In the genomic region with DNA sequence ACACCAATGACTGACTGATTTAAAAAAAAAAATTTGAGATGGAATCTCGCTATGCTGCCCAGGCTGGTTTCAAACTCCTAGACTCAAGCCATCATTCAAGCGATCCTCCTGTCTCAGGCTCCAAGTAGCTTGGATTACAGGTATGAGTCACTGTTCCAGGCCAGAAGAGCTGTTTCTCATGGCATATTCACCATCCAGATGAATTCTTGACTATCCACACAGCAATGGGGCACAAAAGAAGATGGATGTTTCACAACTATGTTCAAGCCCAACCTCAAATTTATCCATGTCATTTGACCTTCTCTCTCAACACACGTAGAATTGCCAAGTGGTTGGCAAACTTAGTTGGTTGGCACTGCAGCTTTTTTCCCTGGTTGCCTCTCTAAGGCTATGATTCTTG, we compare ENCODE assay signal across 2 cellular contexts.
A peak's percentile ranks its signal among the peaks of the same experiment; 100 is the strongest.
TF ChIP-seq lines count a peak whose summit lies in the region.

No MANE protein-coding gene starts in this region.

TF ChIP-seq in SK-N-SH, 30 proteins besides CTCF, POLR2A, EP300 and RAD21 (continued from another document):
- TF ChIP-seq, protein P1, sequence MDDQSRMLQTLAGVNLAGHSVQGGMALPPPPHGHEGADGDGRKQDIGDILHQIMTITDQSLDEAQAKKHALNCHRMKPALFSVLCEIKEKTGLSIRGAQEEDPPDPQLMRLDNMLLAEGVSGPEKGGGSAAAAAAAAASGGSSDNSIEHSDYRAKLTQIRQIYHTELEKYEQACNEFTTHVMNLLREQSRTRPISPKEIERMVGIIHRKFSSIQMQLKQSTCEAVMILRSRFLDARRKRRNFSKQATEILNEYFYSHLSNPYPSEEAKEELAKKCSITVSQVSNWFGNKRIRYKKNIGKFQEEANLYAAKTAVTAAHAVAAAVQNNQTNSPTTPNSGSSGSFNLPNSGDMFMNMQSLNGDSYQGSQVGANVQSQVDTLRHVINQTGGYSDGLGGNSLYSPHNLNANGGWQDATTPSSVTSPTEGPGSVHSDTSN (IDR thresholded peaks at IDR 0.05) = peak; percentile 61
- peak; percentile 39 for TF ChIP-seq JUND (IDR thresholded peaks at IDR 0.05)

TF ChIP-seq in SK-N-SH treated with all-trans-retinoic acid at 6 μM for 48 hours, 23 proteins besides CTCF, POLR2A, EP300 and RAD21:
- TF ChIP-seq, protein P2, sequence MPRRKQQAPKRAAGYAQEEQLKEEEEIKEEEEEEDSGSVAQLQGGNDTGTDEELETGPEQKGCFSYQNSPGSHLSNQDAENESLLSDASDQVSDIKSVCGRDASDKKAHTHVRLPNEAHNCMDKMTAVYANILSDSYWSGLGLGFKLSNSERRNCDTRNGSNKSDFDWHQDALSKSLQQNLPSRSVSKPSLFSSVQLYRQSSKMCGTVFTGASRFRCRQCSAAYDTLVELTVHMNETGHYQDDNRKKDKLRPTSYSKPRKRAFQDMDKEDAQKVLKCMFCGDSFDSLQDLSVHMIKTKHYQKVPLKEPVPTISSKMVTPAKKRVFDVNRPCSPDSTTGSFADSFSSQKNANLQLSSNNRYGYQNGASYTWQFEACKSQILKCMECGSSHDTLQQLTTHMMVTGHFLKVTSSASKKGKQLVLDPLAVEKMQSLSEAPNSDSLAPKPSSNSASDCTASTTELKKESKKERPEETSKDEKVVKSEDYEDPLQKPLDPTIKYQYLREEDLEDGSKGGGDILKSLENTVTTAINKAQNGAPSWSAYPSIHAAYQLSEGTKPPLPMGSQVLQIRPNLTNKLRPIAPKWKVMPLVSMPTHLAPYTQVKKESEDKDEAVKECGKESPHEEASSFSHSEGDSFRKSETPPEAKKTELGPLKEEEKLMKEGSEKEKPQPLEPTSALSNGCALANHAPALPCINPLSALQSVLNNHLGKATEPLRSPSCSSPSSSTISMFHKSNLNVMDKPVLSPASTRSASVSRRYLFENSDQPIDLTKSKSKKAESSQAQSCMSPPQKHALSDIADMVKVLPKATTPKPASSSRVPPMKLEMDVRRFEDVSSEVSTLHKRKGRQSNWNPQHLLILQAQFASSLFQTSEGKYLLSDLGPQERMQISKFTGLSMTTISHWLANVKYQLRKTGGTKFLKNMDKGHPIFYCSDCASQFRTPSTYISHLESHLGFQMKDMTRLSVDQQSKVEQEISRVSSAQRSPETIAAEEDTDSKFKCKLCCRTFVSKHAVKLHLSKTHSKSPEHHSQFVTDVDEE (CRISPR knock-in tag; IDR thresholded peaks at IDR 0.05) = no peak
- TF ChIP-seq ESRRG (CRISPR knock-in tag; IDR thresholded peaks at IDR 0.05) = no peak
- TF ChIP-seq, protein P3, sequence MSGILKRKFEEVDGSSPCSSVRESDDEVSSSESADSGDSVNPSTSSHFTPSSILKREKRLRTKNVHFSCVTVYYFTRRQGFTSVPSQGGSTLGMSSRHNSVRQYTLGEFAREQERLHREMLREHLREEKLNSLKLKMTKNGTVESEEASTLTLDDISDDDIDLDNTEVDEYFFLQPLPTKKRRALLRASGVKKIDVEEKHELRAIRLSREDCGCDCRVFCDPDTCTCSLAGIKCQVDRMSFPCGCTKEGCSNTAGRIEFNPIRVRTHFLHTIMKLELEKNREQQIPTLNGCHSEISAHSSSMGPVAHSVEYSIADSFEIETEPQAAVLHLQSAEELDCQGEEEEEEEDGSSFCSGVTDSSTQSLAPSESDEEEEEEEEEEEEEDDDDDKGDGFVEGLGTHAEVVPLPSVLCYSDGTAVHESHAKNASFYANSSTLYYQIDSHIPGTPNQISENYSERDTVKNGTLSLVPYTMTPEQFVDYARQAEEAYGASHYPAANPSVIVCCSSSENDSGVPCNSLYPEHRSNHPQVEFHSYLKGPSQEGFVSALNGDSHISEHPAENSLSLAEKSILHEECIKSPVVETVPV (CRISPR knock-in tag; IDR thresholded peaks at IDR 0.05) = no peak
- TF ChIP-seq OSR1 (CRISPR knock-in tag; IDR thresholded peaks at IDR 0.05) = no peak
- TF ChIP-seq BACH2 (CRISPR knock-in tag; IDR thresholded peaks at IDR 0.05; ENCODE audit: borderline replicate concordance) = no peak
- TF ChIP-seq, protein P4, sequence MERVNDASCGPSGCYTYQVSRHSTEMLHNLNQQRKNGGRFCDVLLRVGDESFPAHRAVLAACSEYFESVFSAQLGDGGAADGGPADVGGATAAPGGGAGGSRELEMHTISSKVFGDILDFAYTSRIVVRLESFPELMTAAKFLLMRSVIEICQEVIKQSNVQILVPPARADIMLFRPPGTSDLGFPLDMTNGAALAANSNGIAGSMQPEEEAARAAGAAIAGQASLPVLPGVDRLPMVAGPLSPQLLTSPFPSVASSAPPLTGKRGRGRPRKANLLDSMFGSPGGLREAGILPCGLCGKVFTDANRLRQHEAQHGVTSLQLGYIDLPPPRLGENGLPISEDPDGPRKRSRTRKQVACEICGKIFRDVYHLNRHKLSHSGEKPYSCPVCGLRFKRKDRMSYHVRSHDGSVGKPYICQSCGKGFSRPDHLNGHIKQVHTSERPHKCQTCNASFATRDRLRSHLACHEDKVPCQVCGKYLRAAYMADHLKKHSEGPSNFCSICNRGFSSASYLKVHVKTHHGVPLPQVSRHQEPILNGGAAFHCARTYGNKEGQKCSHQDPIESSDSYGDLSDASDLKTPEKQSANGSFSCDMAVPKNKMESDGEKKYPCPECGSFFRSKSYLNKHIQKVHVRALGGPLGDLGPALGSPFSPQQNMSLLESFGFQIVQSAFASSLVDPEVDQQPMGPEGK (CRISPR knock-in tag; IDR thresholded peaks at IDR 0.05; ENCODE audit: borderline replicate concordance) = no peak
- TF ChIP-seq TOX (CRISPR knock-in tag; IDR thresholded peaks at IDR 0.05; ENCODE audit: borderline replicate concordance) = no peak
- no peak for TF ChIP-seq ZNF70 (CRISPR knock-in tag; IDR thresholded peaks at IDR 0.05)
- TF ChIP-seq, protein P5, sequence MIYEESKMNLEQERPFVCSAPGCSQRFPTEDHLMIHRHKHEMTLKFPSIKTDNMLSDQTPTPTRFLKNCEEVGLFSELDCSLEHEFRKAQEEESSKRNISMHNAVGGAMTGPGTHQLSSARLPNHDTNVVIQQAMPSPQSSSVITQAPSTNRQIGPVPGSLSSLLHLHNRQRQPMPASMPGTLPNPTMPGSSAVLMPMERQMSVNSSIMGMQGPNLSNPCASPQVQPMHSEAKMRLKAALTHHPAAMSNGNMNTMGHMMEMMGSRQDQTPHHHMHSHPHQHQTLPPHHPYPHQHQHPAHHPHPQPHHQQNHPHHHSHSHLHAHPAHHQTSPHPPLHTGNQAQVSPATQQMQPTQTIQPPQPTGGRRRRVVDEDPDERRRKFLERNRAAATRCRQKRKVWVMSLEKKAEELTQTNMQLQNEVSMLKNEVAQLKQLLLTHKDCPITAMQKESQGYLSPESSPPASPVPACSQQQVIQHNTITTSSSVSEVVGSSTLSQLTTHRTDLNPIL (CRISPR knock-in tag; IDR thresholded peaks at IDR 0.05; ENCODE audit: low read depth) = no peak
- no peak for TF ChIP-seq CSDC2 (CRISPR knock-in tag; IDR thresholded peaks at IDR 0.05)
TF ChIP-seq in SK-N-SH treated with all-trans-retinoic acid at 6 μM for 48 hours: peak in this region for 0.
